Comparison of ENCODE assay signal across 8 cellular contexts in genomic region chr3:32684800-32685603, GRCh38. TPM values are rescaled to one million over a fixed set of nuclear protein-coding genes. Genes with fewer than 3 reads are reported as not detected.
DNase-seq lines count a peak whose midpoint lies in the region; ATAC-seq lines count a peak whose summit lies in the region.

TSS of gene CNOT10 (plus strand) at chr3:32685188. CDS start at chr3:32685461, 273 bp downstream.

- peak within 1 kb of the TSS; percentile 91 to 99 (median 96) for H3K4me3 Mint-ChIP-seq in IgD-negative memory B cell

- peak; percentile 65 for DNase-seq in DMS153 (lab: John Stamatoyannopoulos, UW)
- DNase-seq in OCI-M1 (lab: John Stamatoyannopoulos, UW): peak; percentile 98
- peak; percentile 94 for DNase-seq in activated T-cell treated with anti-CD3 and anti-CD28 coated beads for 24 hours (ENCODE audit: low read depth)
- peak; percentile 86 for DNase-seq in epidermal melanocyte (ENCODE audit: insufficient read length, low spot score)
- peak; percentile 93 for DNase-seq in middle frontal gyrus (ENCODE audit: extremely low spot score, low spot score)
- peak; percentile 92 to 94 for DNase-seq in stimulated activated CD8-positive, alpha-beta memory T cell treated with anti-CD3 and anti-CD28 coated beads, Interleukin-2, amount 100 ng/mL, for 48 hours (ENCODE audit: low read depth in 2 of 2)

- no peaks in the 10 kb centered on the region for H3K36me3 Mint-ChIP-seq in IgD-negative memory B cell

- H3K27me3 Mint-ChIP-seq in IgD-negative memory B cell: no peaks in the 10 kb centered on the region

- peaks cover 17 to 31% (median 28%) of the 10 kb centered on the region in 3 donors for H3K4me1 Mint-ChIP-seq in IgD-negative memory B cell

- H3K27ac Mint-ChIP-seq in IgD-negative memory B cell: peak within 1 kb of the TSS; percentile 82 to 96 (median 85)

- peak; percentile 97 for ATAC-seq in GM21529 (IDR thresholded peaks at IDR 0.05; ENCODE audit: unreplicated experiment)

- no peaks in the 10 kb centered on the region for H3K9me3 Mint-ChIP-seq in IgD-negative memory B cell

RNA-seq across cellular contexts. Expression of gene CNOT10, which starts in this region (rescaled TPM):
- 23.1 TPM for polyA plus RNA-seq in IgD-negative memory B cell

Comparison
In these comparisons a context has a peak if more than half of its experiments do, and no peak if none do; other contexts are left out.
1. Peak in every context shown above with its lines: DNase-seq and ATAC-seq.